In genomic region chr20:50898475-50898874, GRCh38 we compare ENCODE assay signal across 1 cellular context.
A peak's percentile ranks its signal among the peaks of the same experiment; 100 is the strongest.
TF ChIP-seq lines count a peak whose summit lies in the region.

No MANE protein-coding gene starts in this region.

TF ChIP-seq in IMR-90, 13 proteins besides CTCF, POLR2A, EP300 and RAD21:
- TF ChIP-seq CEBPB (IDR thresholded peaks at IDR 0.05; ENCODE audit: low read depth, low read length) = peak; percentile 85
- TF ChIP-seq NFE2L2 (IDR thresholded peaks at IDR 0.05; ENCODE audit: low read depth, low read length) = no peak
